8 cellular contexts compared by ENCODE assay signal in genomic region chr6:134288538-134289203, GRCh38. TPM values are rescaled to one million over a fixed set of nuclear protein-coding genes. Genes with fewer than 3 reads are reported as not detected.
DNase-seq lines count a peak whose midpoint lies in the region; ATAC-seq, FAIRE-seq and TF ChIP-seq lines count a peak whose summit lies in the region.

No MANE protein-coding gene starts in this region.

- H3K9me3 Mint-ChIP-seq in natural killer cell treated with Interleukin-12 subunit alpha and Interleukin-12 subunit beta and Interleukin-15 and Interleukin-18, amount 100 ng/mL, for 72 hours: no peaks in the 10 kb centered on the region

- intact Hi-C loops in breast epithelium (cut with DNase I; ENCODE audit: low total_unique reads): no loop called here
- intact Hi-C loops in stomach (cut with DNase I; ENCODE audit: low total_unique reads): no loop called here
- intact Hi-C loops in gastrocnemius medialis (cut with DNase I; ENCODE audit: low total_unique reads): no loop called here

- no peaks in the 10 kb centered on the region for H3K36me3 Mint-ChIP-seq in natural killer cell treated with Interleukin-12 subunit alpha and Interleukin-12 subunit beta and Interleukin-15 and Interleukin-18, amount 100 ng/mL, for 72 hours

- in situ Hi-C loops in gastrocnemius medialis (cut with MboI; ENCODE audit: low sequenced_read_pairs in 4 of 4): no loop called here

- TF ChIP-seq POLR2A in GM12891 (IDR thresholded peaks at IDR 0.05; ENCODE audit: low read depth, low read length) (no peak), breast epithelium (IDR thresholded peaks at IDR 0.05) (no peak), stomach (IDR thresholded peaks at IDR 0.05) (no peak), gastrocnemius medialis (IDR thresholded peaks at IDR 0.05) (no peak)

- H3K36me3 ChIP-seq in breast epithelium (no peaks in the 10 kb centered on the region), stomach (no peaks in the 10 kb centered on the region), gastrocnemius medialis (no peaks in the 10 kb centered on the region)

- H3K4me1 Mint-ChIP-seq in natural killer cell treated with Interleukin-12 subunit alpha and Interleukin-12 subunit beta and Interleukin-15 and Interleukin-18, amount 100 ng/mL, for 72 hours (ENCODE audit: low read depth in 2 of 2): peaks cover 17 to 20% of the 10 kb centered on the region in 2 donors

- H3K27me3 Mint-ChIP-seq in natural killer cell treated with Interleukin-12 subunit alpha and Interleukin-12 subunit beta and Interleukin-15 and Interleukin-18, amount 100 ng/mL, for 72 hours: no peaks in the 10 kb centered on the region

- no peaks in the 10 kb centered on the region for H3K4me1 ChIP-seq in breast epithelium
- H3K4me1 ChIP-seq in stomach: peaks cover 0 to 5% (median 0%) of the 10 kb centered on the region in 4 donors
- peaks cover 0 to 5% of the 10 kb centered on the region in 2 donors for H3K4me1 ChIP-seq in gastrocnemius medialis

- peak overlapping the region; percentile 83 to 88 for H3K27ac Mint-ChIP-seq in natural killer cell treated with Interleukin-12 subunit alpha and Interleukin-12 subunit beta and Interleukin-15 and Interleukin-18, amount 100 ng/mL, for 72 hours

- WGBS in stomach, 5 donors: 55 to 71% (median 67%) methylated on average over 3 of the region's 3 CpGs

- TF ChIP-seq EP300 in stomach (IDR thresholded peaks at IDR 0.05): no peak

- H3K4me3 ChIP-seq in breast epithelium (no peak overlapping the region), stomach (no peak overlapping the region), gastrocnemius medialis (no peak overlapping the region)

- H3K27me3 ChIP-seq in breast epithelium (no peaks in the 10 kb centered on the region), stomach (no peaks in the 10 kb centered on the region), gastrocnemius medialis (no peaks in the 10 kb centered on the region)

- peak overlapping the region; percentile 69 for H3K4me3 Mint-ChIP-seq in natural killer cell treated with Interleukin-12 subunit alpha and Interleukin-12 subunit beta and Interleukin-15 and Interleukin-18, amount 100 ng/mL, for 72 hours

- TF ChIP-seq CTCF in breast epithelium (IDR thresholded peaks at IDR 0.05): no peak
- no peak for TF ChIP-seq CTCF in stomach (IDR thresholded peaks at IDR 0.05)
- no peak for TF ChIP-seq CTCF in gastrocnemius medialis (IDR thresholded peaks at IDR 0.05 in 4 of 5, conservative IDR thresholded peaks at IDR 0.05 in 1 of 5)

- H3K27ac ChIP-seq in breast epithelium: peak overlapping the region; percentile 71 to 79
- H3K27ac ChIP-seq in stomach: peak overlapping the region in 2 of 5 donors; percentile 44 to 63
- H3K27ac ChIP-seq in gastrocnemius medialis: no peak overlapping the region

- no peaks in the 10 kb centered on the region for H3K9me3 ChIP-seq in breast epithelium
- no peaks in the 10 kb centered on the region for H3K9me3 ChIP-seq in stomach
- no peaks in the 10 kb centered on the region for H3K9me3 ChIP-seq in gastrocnemius medialis

- FAIRE-seq in GM12891 (lab: Jason Lieb, UNC): no peak

- peak; percentile 79 to 83 for ATAC-seq in natural killer cell treated with Interleukin-12 subunit alpha and Interleukin-12 subunit beta and Interleukin-15 and Interleukin-18, amount 100 ng/mL, for 72 hours
- no peak for ATAC-seq in HG02970 (IDR thresholded peaks at IDR 0.05; ENCODE audit: low FRiP score, unreplicated experiment)
- no peak for ATAC-seq in gastrocnemius medialis

- DNase-seq in GM12891 (ENCODE audit: insufficient read length, low spot score) (no peak), HCEC 1CT (peak; percentile 95), NOMO-1 treated with DMSO at 0.1 percent for 48 hours (lab: John Stamatoyannopoulos, UW; ENCODE audit: unreplicated experiment) (peak; percentile 95), breast epithelium (ENCODE audit: low spot score in 2 of 2) (no peak), stomach (no peak), gastrocnemius medialis (no peak)
- no peak for DNase-seq in natural killer cell treated with Interleukin-12 subunit alpha and Interleukin-12 subunit beta and Interleukin-15 and Interleukin-18, amount 100 ng/mL, for 72 hours (ENCODE audit: low spot score)

TF ChIP-seq in GM12891, 5 proteins besides CTCF, POLR2A, EP300 and RAD21:
- no peak for TF ChIP-seq TAF1 (IDR thresholded peaks at IDR 0.05; ENCODE audit: low read depth, low read length)
- TF ChIP-seq POU2F2 (IDR thresholded peaks at IDR 0.05; ENCODE audit: low read depth, low read length): no peak
- TF ChIP-seq POLR2AphosphoS5 (IDR thresholded peaks at IDR 0.05; ENCODE audit: low read depth, low read length): no peak
- TF ChIP-seq PAX5 (IDR thresholded peaks at IDR 0.05; ENCODE audit: insufficient read depth, low read length, severe bottlenecking): no peak
- peak; percentile 82 for TF ChIP-seq SPI1 (IDR thresholded peaks at IDR 0.05; ENCODE audit: low read depth, low read length)
TF ChIP-seq in GM12891: peak in this region for 1.

RNA-seq across cellular contexts. Expression of gene SGK1, which starts 29.2 kb away (rescaled TPM):
- polyA plus RNA-seq in GM12891 (2012; ENCODE audit: low read depth, missing spikeins): 5.9 TPM
- total RNA-seq in breast epithelium (100 to 1,000 TPM; 104 to 459 (median 193) TPM), stomach (100 to 1,000 TPM; 109 to 347 (median 252) TPM), gastrocnemius medialis (100 to 1,000 TPM in 1 of 4 donors, 10 to 100 TPM in 3; 43.7 to 100 (median 56.2) TPM)
- 100 to 1,000 TPM; 117 to 119 TPM for total RNA-seq in natural killer cell treated with Interleukin-12 subunit alpha and Interleukin-12 subunit beta and Interleukin-15 and Interleukin-18, amount 100 ng/mL, for 72 hours
- 100 to 1,000 TPM in 2 of 3 donors, 10 to 100 TPM in 1; 72.3 to 131 (median 111) TPM for polyA plus RNA-seq in stomach

Comparison
In these comparisons a context has a peak if more than half of its experiments do, and no peak if none do; other contexts are left out.
1. DNase-seq: peak in HCEC 1CT (single experiment) and NOMO-1 treated with DMSO at 0.1 percent for 48 hours (single experiment); none in GM12891 (single experiment), breast epithelium (0 of 2), natural killer cell treated with Interleukin-12 subunit alpha and Interleukin-12 subunit beta and Interleukin-15 and Interleukin-18, amount 100 ng/mL, for 72 hours (single experiment), stomach (single experiment) and gastrocnemius medialis (0 of 2).
2. H3K27ac ChIP-seq: peak in breast epithelium (2 of 2); none in gastrocnemius medialis (0 of 4).
3. ATAC-seq: peak in natural killer cell treated with Interleukin-12 subunit alpha and Interleukin-12 subunit beta and Interleukin-15 and Interleukin-18, amount 100 ng/mL, for 72 hours (2 of 2); none in HG02970 (single experiment) and gastrocnemius medialis (0 of 2).